Comparison of ENCODE assay signal across 22 cellular contexts in the genomic region with DNA sequence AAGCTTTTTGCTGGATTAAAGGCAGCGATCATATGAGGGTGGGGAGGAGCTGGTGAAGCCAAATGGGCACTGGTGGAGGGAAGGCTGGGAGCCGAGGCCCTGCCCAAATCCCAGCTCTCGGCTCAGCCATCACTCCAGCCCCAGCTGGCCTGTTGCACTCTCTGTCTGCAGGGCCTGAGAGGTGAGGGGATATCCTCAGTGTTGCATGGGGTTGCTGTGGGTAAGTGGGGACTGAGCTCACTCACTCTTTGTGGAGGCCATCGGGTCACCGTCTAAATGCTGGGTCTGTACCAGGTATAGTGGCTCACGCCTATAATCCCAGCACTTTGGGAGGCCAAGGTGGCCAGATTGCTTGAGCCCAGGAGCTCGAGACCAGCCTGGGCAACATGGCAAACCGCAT.
"Had no signal": no experiment of that assay in that cellular context is flagged by ENCODE, and none has a peak within 500 bp of the region (broad histone marks: within the 10 kb centered on the region; RNA-seq: fewer than 3 reads in every experiment).

No MANE protein-coding gene starts in this region.

- H3K36me3 ChIP-seq: adrenal gland had no signal

- H3K9me3 Mint-ChIP-seq: activated naive CD8-positive, alpha-beta T cell treated with anti-CD3 and anti-CD28 coated beads, Interleukin-2, amount 10 ng/mL, durations not matched to agents 7 days and 5 days; activated T-cell treated with anti-CD3 and anti-CD28 coated beads, Interleukin-2, amount 50 U/mL, for 24 hours; T-helper 1 cell treated with Interleukin-12 subunit alpha and Interleukin-12 subunit beta and Interleukin-4 antibody, amounts not matched to agents 30 μg/mL and 1 μg/mL, for 36 hours; WTC11 had no signal

- H3K4me1 ChIP-seq: adrenal gland, body of pancreas had no signal

- H3K27me3 Mint-ChIP-seq: activated naive CD8-positive, alpha-beta T cell treated with anti-CD3 and anti-CD28 coated beads, Interleukin-2, amount 10 ng/mL, durations not matched to agents 7 days and 5 days; activated T-cell treated with anti-CD3 and anti-CD28 coated beads, Interleukin-2, amount 50 U/mL, for 24 hours had no signal

- H3K9ac ChIP-seq: KMS-11 had no signal

- H3K4me1 Mint-ChIP-seq: activated naive CD8-positive, alpha-beta T cell treated with anti-CD3 and anti-CD28 coated beads, Interleukin-2, amount 10 ng/mL, durations not matched to agents 7 days and 5 days had no signal

- H3K4me2 ChIP-seq: KMS-11 had no signal

- H3K36me3 Mint-ChIP-seq: activated naive CD8-positive, alpha-beta T cell treated with anti-CD3 and anti-CD28 coated beads, Interleukin-2, amount 10 ng/mL, durations not matched to agents 7 days and 5 days; WTC11 had no signal

- H3K4me3 ChIP-seq: adrenal gland, body of pancreas, SK-N-MC had no signal

- H3K27ac ChIP-seq: adrenal gland, body of pancreas, KMS-11, SK-N-MC had no signal

- H3K9me3 ChIP-seq: adrenal gland, body of pancreas had no signal

- H3K4me3 Mint-ChIP-seq: activated CD8-positive, alpha-beta T cell treated with anti-CD3 and anti-CD28 coated beads, Interleukin-2, amount 10 ng/mL, durations not matched to agents 7 days and 5 days; activated naive CD8-positive, alpha-beta T cell treated with anti-CD3 and anti-CD28 coated beads, Interleukin-2, amount 10 ng/mL, durations not matched to agents 7 days and 5 days; activated T-cell treated with anti-CD3 and anti-CD28 coated beads, Interleukin-2, amount 50 U/mL, for 24 hours; T-helper 1 cell treated with Interleukin-12 subunit alpha and Interleukin-12 subunit beta and Interleukin-4 antibody, amounts not matched to agents 30 μg/mL and 1 μg/mL, for 36 hours; WTC11 had no signal

- ATAC-seq: activated CD8-positive, alpha-beta T cell treated with anti-CD3 and anti-CD28 coated beads, Interleukin-2, amount 10 ng/mL, durations not matched to agents 7 days and 5 days; body of pancreas; Right ventricle myocardium inferior had no signal

- H3K27ac Mint-ChIP-seq: activated CD8-positive, alpha-beta T cell treated with anti-CD3 and anti-CD28 coated beads, Interleukin-2, amount 10 ng/mL, durations not matched to agents 7 days and 5 days; activated naive CD8-positive, alpha-beta T cell treated with anti-CD3 and anti-CD28 coated beads, Interleukin-2, amount 10 ng/mL, durations not matched to agents 7 days and 5 days; activated T-cell treated with anti-CD3 and anti-CD28 coated beads, Interleukin-2, amount 50 U/mL, for 24 hours; T-helper 1 cell treated with Interleukin-12 subunit alpha and Interleukin-12 subunit beta and Interleukin-4 antibody, amounts not matched to agents 30 μg/mL and 1 μg/mL, for 36 hours; WTC11 had no signal

- DNase-seq: activated CD4-positive, alpha-beta T cell treated with anti-CD3 and anti-CD28 coated beads for 48 hours; activated CD4-positive, alpha-beta T cell treated with anti-CD3 and anti-CD28 coated beads, Interleukin-2, amount 50 U/mL, for 4 hours; activated CD4-positive, CD25-positive, alpha-beta regulatory T cell treated with anti-CD3 and anti-CD28 coated beads, Interleukin-2, amount 50 U/mL, for 72 hours; activated CD8-positive, alpha-beta T cell treated with anti-CD3 and anti-CD28 coated beads, Interleukin-2, amount 10 ng/mL, durations not matched to agents 7 days and 5 days; activated naive CD4-positive, alpha-beta T cell treated with anti-CD3 and anti-CD28 coated beads, Interleukin-2, amount 50 U/mL, for 16 hours; activated naive CD8-positive, alpha-beta T cell treated with anti-CD3 and anti-CD28 coated beads, Interleukin-2, amount 10 ng/mL, durations not matched to agents 7 days and 5 days; activated T-cell treated with anti-CD3 and anti-CD28 coated beads, Interleukin-2, amount 50 U/mL, for 24 hours; adrenal gland; body of pancreas; NCI-H1092; NCI-H1417; NCI-H1694; NCI-H2029; NCI-H2107; NCI-H2171 treated with DMSO at 0.1 percent for 48 hours; NCI-H226; NCI-H526 treated with DMSO at 0.1 percent for 48 hours had no signal

- H3K27me3 ChIP-seq: adrenal gland, body of pancreas had no signal
